In genomic region chr16:53504161-53504663, GRCh38 we compare ENCODE assay signal across 8 cellular contexts. TPM values are rescaled to one million over a fixed set of nuclear protein-coding genes. Genes with fewer than 3 reads are reported as not detected.
DNase-seq lines count a peak whose midpoint lies in the region; ATAC-seq and TF ChIP-seq lines count a peak whose summit lies in the region.

No MANE protein-coding gene starts in this region.

- DNase-seq in BE2C: peak; percentile 43
- peak; percentile 36 for DNase-seq in activated CD8-positive, alpha-beta T cell treated with anti-CD3 and anti-CD28 coated beads for 36 hours
- DNase-seq in naive thymus-derived CD4-positive, alpha-beta T cell: peak in 3 of 9 donors; percentile 27 to 39 (median 36)
- peak in 1 of 2 donors; percentile 50 for DNase-seq in upper lobe of left lung
- DNase-seq in NOMO-1 treated with dmso at 0.1 percent for 144 hours (lab: John Stamatoyannopoulos, UW; ENCODE audit: unreplicated experiment): no peak

- no peaks in the 10 kb centered on the region for H3K27me3 Mint-ChIP-seq in activated CD8-positive, alpha-beta T cell treated with anti-CD3 and anti-CD28 coated beads for 36 hours
- H3K27me3 Mint-ChIP-seq in naive thymus-derived CD4-positive, alpha-beta T cell: no peaks in the 10 kb centered on the region

- WGBS in esophagus, 2 donors: 5 to 8% methylated on average over 11 of the region's 11 CpGs
- WGBS in upper lobe of left lung, 2 donors: 7% methylated on average over 11 of the region's 11 CpGs

- peak overlapping the region; percentile 95 for H3K4me3 Mint-ChIP-seq in activated CD8-positive, alpha-beta T cell treated with anti-CD3 and anti-CD28 coated beads for 36 hours
- peak overlapping the region; percentile 86 to 97 (median 94) for H3K4me3 Mint-ChIP-seq in naive thymus-derived CD4-positive, alpha-beta T cell

- H3K27me3 ChIP-seq in BE2C (peaks cover 6% of the 10 kb centered on the region), HUES48 (ENCODE audit: control insufficient read depth, insufficient read depth, low read length) (no peaks in the 10 kb centered on the region), esophagus (ENCODE audit: control insufficient read depth in 1 of 2, insufficient read depth in 2 of 2, low read length in 2 of 2) (no peaks in the 10 kb centered on the region), upper lobe of left lung (no peaks in the 10 kb centered on the region)
- no peaks in the 10 kb centered on the region for H3K27me3 ChIP-seq in naive thymus-derived CD4-positive, alpha-beta T cell (ENCODE audit: control insufficient read depth in 2 of 2, insufficient read depth in 2 of 2, low read length in 2 of 2)

- peaks cover 7% of the 10 kb centered on the region for H3K36me3 Mint-ChIP-seq in activated CD8-positive, alpha-beta T cell treated with anti-CD3 and anti-CD28 coated beads for 36 hours (ENCODE audit: low read depth)
- H3K36me3 Mint-ChIP-seq in naive thymus-derived CD4-positive, alpha-beta T cell: peaks cover 0 to 22% (median 7%) of the 10 kb centered on the region in 5 donors

- TF ChIP-seq POLR2A in upper lobe of left lung (IDR thresholded peaks at IDR 0.05): no peak

- H3K27ac Mint-ChIP-seq in activated CD8-positive, alpha-beta T cell treated with anti-CD3 and anti-CD28 coated beads for 36 hours: peak overlapping the region; percentile 88
- H3K27ac Mint-ChIP-seq in naive thymus-derived CD4-positive, alpha-beta T cell: peak overlapping the region; percentile 84 to 98 (median 92)

- TF ChIP-seq CTCF in BE2C (IDR thresholded peaks at IDR 0.05; ENCODE audit: low read depth, low read length) (no peak; the same call in 1 of the 2 replicates), upper lobe of left lung (IDR thresholded peaks at IDR 0.05) (no peak)
- TF ChIP-seq CTCF in activated CD8-positive, alpha-beta T cell treated with anti-CD3 and anti-CD28 coated beads for 36 hours (IDR thresholded peaks at IDR 0.05): no peak

- intact Hi-C loops in activated CD8-positive, alpha-beta T cell treated with anti-CD3 and anti-CD28 coated beads for 36 hours (cut with micrococcal nuclease): loop anchor here (5.0 to 10.0 kb wide), 2 partner anchors 47 to 449 kb away; partner anchors contain the start of genes CHD9 and CHD9NB
- intact Hi-C loops in naive thymus-derived CD4-positive, alpha-beta T cell (cut with micrococcal nuclease): loop anchor here in 1 of 2 donors (5.0 kb wide), 1 partner anchor 132 kb away; no protein-coding TSS in a partner anchor

- no peaks in the 10 kb centered on the region for H3K9me3 Mint-ChIP-seq in activated CD8-positive, alpha-beta T cell treated with anti-CD3 and anti-CD28 coated beads for 36 hours
- peaks cover 0 to 1% (median 0%) of the 10 kb centered on the region in 11 donors for H3K9me3 Mint-ChIP-seq in naive thymus-derived CD4-positive, alpha-beta T cell

- H3K36me3 ChIP-seq in BE2C (no peaks in the 10 kb centered on the region), HUES48 (ENCODE audit: control insufficient read depth, insufficient read depth, low read length) (peaks cover 3% of the 10 kb centered on the region; the same call in 1 of the 2 replicates), esophagus (ENCODE audit: control insufficient read depth in 2 of 2, insufficient read depth in 2 of 2, low read length in 1 of 2) (no peaks in the 10 kb centered on the region), upper lobe of left lung (peaks cover 0 to 7% (median 0%) of the 10 kb centered on the region in 4 donors)
- peaks cover 0 to under 1% (median 0%) of the 10 kb centered on the region in 3 experiments for H3K36me3 ChIP-seq in naive thymus-derived CD4-positive, alpha-beta T cell (ENCODE audit: control insufficient read depth in 2 of 3, insufficient read depth in 3 of 3, low read length in 3 of 3)

- POLR2A ChIA-PET in activated CD8-positive, alpha-beta T cell treated with anti-CD3 and anti-CD28 coated beads for 36 hours (lab: Charles Lee): interaction anchor here (0.9 to 3.9 kb wide), 7 partner anchors 11 to 131 kb away, joined by 3 to 24 read pairs (median 4); partner anchors contain the start of gene RBL2
- POLR2A ChIA-PET in naive thymus-derived CD4-positive, alpha-beta T cell (lab: Charles Lee): interaction anchor here (0.9 to 4.8 kb wide), 14 partner anchors 12 to 221 kb away, joined by 3 to 136 read pairs (median 6); partner anchors contain the start of gene RBL2

- no peak overlapping the region for H3K9ac ChIP-seq in HUES48 (ENCODE audit: low read depth, low read length)

- H3K27ac ChIP-seq in HUES48 (ENCODE audit: low read depth, low read length): peak overlapping the region; percentile 86
- H3K27ac ChIP-seq in esophagus (ENCODE audit: low read depth in 2 of 2, low read length in 1 of 2): peak overlapping the region; percentile 98 to 100
- peak overlapping the region; percentile 79 for H3K27ac ChIP-seq in naive thymus-derived CD4-positive, alpha-beta T cell (ENCODE audit: low read depth, low read length)
- H3K27ac ChIP-seq in upper lobe of left lung: peak overlapping the region; percentile 88 to 97 (median 95)

- no peak for ATAC-seq in activated CD8-positive, alpha-beta T cell treated with anti-CD3 and anti-CD28 coated beads for 36 hours
- ATAC-seq in naive thymus-derived CD4-positive, alpha-beta T cell: no peak
- ATAC-seq in upper lobe of left lung (ENCODE audit: low FRiP score in 2 of 2) (peak in 1 of 2 donors; percentile 2), GM21576 (IDR thresholded peaks at IDR 0.05; ENCODE audit: unreplicated experiment) (no peak)

- H3K4me1 Mint-ChIP-seq in activated CD8-positive, alpha-beta T cell treated with anti-CD3 and anti-CD28 coated beads for 36 hours (ENCODE audit: low read depth): peaks cover 38% of the 10 kb centered on the region
- peaks cover 28 to 46% (median 36%) of the 10 kb centered on the region in 7 donors for H3K4me1 Mint-ChIP-seq in naive thymus-derived CD4-positive, alpha-beta T cell

- CTCF ChIA-PET in activated CD8-positive, alpha-beta T cell treated with anti-CD3 and anti-CD28 coated beads for 36 hours (lab: Charles Lee): interaction anchor here (0.8 to 1.8 kb wide), 6 partner anchors 9 to 70 kb away, joined by 3 to 5 read pairs (median 5); partner anchors contain the start of gene RBL2
- CTCF ChIA-PET in naive thymus-derived CD4-positive, alpha-beta T cell (lab: Charles Lee): interaction anchor here (0.6 to 1.3 kb wide), 3 partner anchors 28 to 87 kb away, joined by 3 to 6 read pairs (median 5); no protein-coding TSS in a partner anchor

- H3K9me3 ChIP-seq in BE2C (no peaks in the 10 kb centered on the region), HUES48 (ENCODE audit: control insufficient read depth, insufficient read depth, low read length) (no peaks in the 10 kb centered on the region), esophagus (ENCODE audit: control insufficient read depth in 2 of 2, insufficient read depth in 1 of 2, low read depth in 1 of 2, low read length in 1 of 2) (no peaks in the 10 kb centered on the region), upper lobe of left lung (no peaks in the 10 kb centered on the region)
- no peaks in the 10 kb centered on the region for H3K9me3 ChIP-seq in naive thymus-derived CD4-positive, alpha-beta T cell (ENCODE audit: control insufficient read depth in 2 of 3, low read length in 3 of 3)

- H3K4me3 ChIP-seq in BE2C (ENCODE audit: low read depth, low read length): peak overlapping the region; percentile 73
- H3K4me3 ChIP-seq in HUES48 (ENCODE audit: low read depth, low read length): peak overlapping the region; percentile 74
- H3K4me3 ChIP-seq in esophagus (ENCODE audit: low read depth in 1 of 2, low read length in 2 of 2): peak overlapping the region; percentile 35 to 69
- peak overlapping the region; percentile 66 for H3K4me3 ChIP-seq in naive thymus-derived CD4-positive, alpha-beta T cell (ENCODE audit: low read length)
- peak overlapping the region; percentile 54 to 97 (median 96) for H3K4me3 ChIP-seq in upper lobe of left lung

- no peak for TF ChIP-seq EP300 in upper lobe of left lung (IDR thresholded peaks at IDR 0.05)

- H3K4me1 ChIP-seq in BE2C (no peaks in the 10 kb centered on the region), HUES48 (ENCODE audit: control insufficient read depth, insufficient read depth, low read length) (peaks cover 18% of the 10 kb centered on the region), esophagus (ENCODE audit: control insufficient read depth in 2 of 2, insufficient read depth in 2 of 2, low read length in 1 of 2) (peaks cover 0 to 5% of the 10 kb centered on the region in 2 donors), upper lobe of left lung (peaks cover 21 to 32% (median 30%) of the 10 kb centered on the region in 4 donors)
- peaks cover 21 to 32% of the 10 kb centered on the region in 2 donors for H3K4me1 ChIP-seq in naive thymus-derived CD4-positive, alpha-beta T cell (ENCODE audit: control insufficient read depth in 2 of 2, insufficient read depth in 2 of 2, low read length in 2 of 2)

RNA-seq across cellular contexts. Expression of gene AKTIP, which starts 1.2 kb away (rescaled TPM):
- polyA plus RNA-seq in BE2C (2012; ENCODE audit: insufficient read depth, insufficient read length, low read depth): 16.2 TPM
- total RNA-seq in activated CD8-positive, alpha-beta T cell treated with anti-CD3 and anti-CD28 coated beads for 36 hours: 10 to 100 TPM; 24.4 to 24.7 TPM
- polyA plus RNA-seq in esophagus: 10 to 100 TPM; 22.5 to 27.2 TPM
- 100 to 1,000 TPM in 2 of 5 experiments, 10 to 100 TPM in 3; 42.9 to 122 (median 66.7) TPM for total RNA-seq in naive thymus-derived CD4-positive, alpha-beta T cell
- polyA plus RNA-seq in naive thymus-derived CD4-positive, alpha-beta T cell: 100 to 1,000 TPM; 102 to 130 TPM
- 10 to 100 TPM; 35.6 to 61.3 (median 47.0) TPM for total RNA-seq in upper lobe of left lung
